ENCODE assay signal across 17 cellular contexts in genomic region chr22:24380220-24381218, GRCh38. TPM values are rescaled to one million over a fixed set of nuclear protein-coding genes. Genes with fewer than 3 reads are reported as not detected.
DNase-seq lines count a peak whose midpoint lies in the region; ATAC-seq, FAIRE-seq and TF ChIP-seq lines count a peak whose summit lies in the region.
"Had no signal": no experiment of that assay in that cellular context is flagged by ENCODE, and none has a peak within 500 bp of the region (broad histone marks: within the 10 kb centered on the region; RNA-seq: fewer than 3 reads in every experiment).

No MANE protein-coding gene starts in this region.

- CTCF ChIA-PET in activated CD8-positive, alpha-beta memory T cell treated with anti-CD3 and anti-CD28 coated beads, Interleukin-2, amount 10 ng/mL, durations not matched to agents 7 days and 5 days (lab: Charles Lee): no interaction called here
- CTCF ChIA-PET in GM10248 (lab: Yijun Ruan, JAX): interaction anchor here (1.2 to 1.6 kb wide), 3 partner anchors 13 to 123 kb away, joined by 3 to 5 read pairs (median 4); no protein-coding TSS in a partner anchor

- peak overlapping the region; percentile 71 for H3K27ac Mint-ChIP-seq in activated CD8-positive, alpha-beta memory T cell treated with anti-CD3 and anti-CD28 coated beads, Interleukin-2, amount 10 ng/mL, durations not matched to agents 7 days and 5 days
- H3K27ac Mint-ChIP-seq: endodermal cell had no signal

- no peaks in the 10 kb centered on the region for H3K27me3 ChIP-seq in WERI-Rb-1 (ENCODE audit: insufficient read depth, low read depth, severe bottlenecking)
- H3K27me3 ChIP-seq: stomach had no signal

- no peak for FAIRE-seq in GM12891 (lab: Jason Lieb, UNC)

- TF ChIP-seq CTCF in WERI-Rb-1 (IDR thresholded peaks at IDR 0.05; ENCODE audit: low read depth, low read length): no peak
- TF ChIP-seq CTCF in GM10248 (IDR thresholded peaks at IDR 0.05; ENCODE audit: control extremely low read depth, extremely low read depth, low read depth, missing control alignments): no peak

- ATAC-seq in activated CD8-positive, alpha-beta memory T cell treated with anti-CD3 and anti-CD28 coated beads, Interleukin-2, amount 10 ng/mL, durations not matched to agents 7 days and 5 days: no peak

- peaks cover 20% of the 10 kb centered on the region for H3K36me3 ChIP-seq in WERI-Rb-1

- POLR2A ChIA-PET in GM10248 (lab: Yijun Ruan, JAX): no interaction called here

- H3K27ac ChIP-seq in WERI-Rb-1: peak overlapping the region; percentile 35
- H3K27ac ChIP-seq: GM23248, stomach had no signal

- peaks cover 39% of the 10 kb centered on the region for H3K36me3 Mint-ChIP-seq in activated CD8-positive, alpha-beta memory T cell treated with anti-CD3 and anti-CD28 coated beads, Interleukin-2, amount 10 ng/mL, durations not matched to agents 7 days and 5 days

- H3K4me3 ChIP-seq in WERI-Rb-1 (ENCODE audit: low read depth, low read length): no peak overlapping the region
- H3K4me3 ChIP-seq: GM23248, smooth muscle cell, stomach had no signal

- no peak for TF ChIP-seq POLR2A in GM12891 (IDR thresholded peaks at IDR 0.05; ENCODE audit: low read depth, low read length)

- H3K9me3 Mint-ChIP-seq in activated CD8-positive, alpha-beta memory T cell treated with anti-CD3 and anti-CD28 coated beads, Interleukin-2, amount 10 ng/mL, durations not matched to agents 7 days and 5 days (ENCODE audit: low read depth): no peaks in the 10 kb centered on the region
- H3K9me3 Mint-ChIP-seq: central memory CD8-positive, alpha-beta T cell; endodermal cell had no signal

- H3K27me3 Mint-ChIP-seq in activated CD8-positive, alpha-beta memory T cell treated with anti-CD3 and anti-CD28 coated beads, Interleukin-2, amount 10 ng/mL, durations not matched to agents 7 days and 5 days: no peaks in the 10 kb centered on the region
- H3K27me3 Mint-ChIP-seq: central memory CD8-positive, alpha-beta T cell had no signal

- no peak for DNase-seq in activated CD8-positive, alpha-beta memory T cell treated with anti-CD3 and anti-CD28 coated beads, Interleukin-2, amount 10 ng/mL, durations not matched to agents 7 days and 5 days
- no peak for DNase-seq in activated CD8-positive, alpha-beta memory T cell treated with anti-CD3 and anti-CD28 coated beads, Interleukin-2, amount 50 U/mL, for 48 hours
- DNase-seq in NCI-H1930 (lab: John Stamatoyannopoulos, UW) (peak; percentile 30 to 77), WERI-Rb-1 (peak; percentile 46), retina (peak; percentile 6), AG08396 (ENCODE audit: low spot score) (no peak), GM10248 (ENCODE audit: extremely low spot score) (no peak), GM12891 (ENCODE audit: insufficient read length, low spot score) (no peak)
- DNase-seq: COR-L47, endodermal cell, foreskin melanocyte, nucleus accumbens, SHP77 treated with DMSO at 0.1 percent for 48 hours, stomach had no signal

- peaks cover 26% of the 10 kb centered on the region for H3K4me1 Mint-ChIP-seq in activated CD8-positive, alpha-beta memory T cell treated with anti-CD3 and anti-CD28 coated beads, Interleukin-2, amount 10 ng/mL, durations not matched to agents 7 days and 5 days
- H3K4me1 Mint-ChIP-seq: endodermal cell had no signal

- H3K9me3 ChIP-seq in WERI-Rb-1 (ENCODE audit: severe bottlenecking): no peaks in the 10 kb centered on the region
- H3K9me3 ChIP-seq: stomach had no signal

- no peak overlapping the region for H3K4me3 Mint-ChIP-seq in activated CD8-positive, alpha-beta memory T cell treated with anti-CD3 and anti-CD28 coated beads, Interleukin-2, amount 10 ng/mL, durations not matched to agents 7 days and 5 days
- H3K4me3 Mint-ChIP-seq: central memory CD8-positive, alpha-beta T cell; endodermal cell had no signal

TF ChIP-seq in GM12891, 5 proteins besides CTCF, POLR2A, EP300 and RAD21:
- TF ChIP-seq POLR2AphosphoS5 (IDR thresholded peaks at IDR 0.05; ENCODE audit: low read depth, low read length): no peak

RNA-seq across cellular contexts. Expression of gene ADORA2A, which starts 46.9 kb away (rescaled TPM):
- 10 to 100 TPM; 19.7 to 21.1 TPM for total RNA-seq in activated CD8-positive, alpha-beta memory T cell treated with anti-CD3 and anti-CD28 coated beads, Interleukin-2, amount 10 ng/mL, durations not matched to agents 7 days and 5 days
- 15.5 TPM for polyA plus RNA-seq in GM12891 (2012; ENCODE audit: low read depth, missing spikeins)

Comparison
In these comparisons a context has a peak if more than half of its experiments do, and no peak if none do; other contexts are left out.
1. DNase-seq: peak in NCI-H1930 (2 of 2), WERI-Rb-1 (single experiment) and retina (single experiment); none in activated CD8-positive, alpha-beta memory T cell treated with anti-CD3 and anti-CD28 coated beads, Interleukin-2, amount 10 ng/mL, durations not matched to agents 7 days and 5 days (single experiment), activated CD8-positive, alpha-beta memory T cell treated with anti-CD3 and anti-CD28 coated beads, Interleukin-2, amount 50 U/mL, for 48 hours (single experiment), AG08396 (single experiment), GM10248 (single experiment) and GM12891 (single experiment).